ENCODE assay signal across 1 cellular context in genomic region chr16:83952587-83952939, GRCh38.
TF ChIP-seq lines count a peak whose summit lies in the region.

No MANE protein-coding gene starts in this region.

TF ChIP-seq in K562, 482 proteins besides CTCF, POLR2A, EP300 and RAD21 (continued from another document and continues in another):
- TF ChIP-seq AFF1 (IDR thresholded peaks at IDR 0.05; ENCODE audit: low read depth in 1 of 2, partially characterized antibody in 2 of 2): no peak
- no peak for TF ChIP-seq ZNF644 (tag; IDR thresholded peaks at IDR 0.05; ENCODE audit: low read depth)
- no peak; the same call in 1 of the 2 replicates for TF ChIP-seq IFI16 (CRISPR knock-in tag; IDR thresholded peaks at IDR 0.05)
- no peak for TF ChIP-seq NFYB (IDR thresholded peaks at IDR 0.05; ENCODE audit: extremely low read depth, insufficient read length)
- TF ChIP-seq MLX (CRISPR knock-in tag; conservative IDR thresholded peaks at IDR 0.05): no peak
- peak; percentile 92 for TF ChIP-seq CBX1 (IDR thresholded peaks at IDR 0.05; ENCODE audit: low read depth)
- TF ChIP-seq MCM7 (IDR thresholded peaks at IDR 0.05): no peak
- TF ChIP-seq CREB3 (tag; conservative IDR thresholded peaks at IDR 0.05; ENCODE audit: low read depth): 0 out of 2 replicates have a peak, but pooled peaks have one; percentile 29
- peak; percentile 37; the same call in 1 of the 2 replicates for TF ChIP-seq SMAD4 (CRISPR knock-in tag; conservative IDR thresholded peaks at IDR 0.05)
- no peak for TF ChIP-seq ZNF707 (CRISPR knock-in tag; conservative IDR thresholded peaks at IDR 0.05)
- TF ChIP-seq MAFF (IDR thresholded peaks at IDR 0.05; ENCODE audit: low read length): no peak
- no peak for TF ChIP-seq ZNF407 (IDR thresholded peaks at IDR 0.05; ENCODE audit: low read depth)
- TF ChIP-seq RFX1 (IDR thresholded peaks at IDR 0.05): no peak
- no peak for TF ChIP-seq MAZ (CRISPR knock-in tag; conservative IDR thresholded peaks at IDR 0.05 in 1 of 2, IDR thresholded peaks at IDR 0.05 in 1 of 2)
- TF ChIP-seq KLF16 (IDR thresholded peaks at IDR 0.05): no peak
- no peak for TF ChIP-seq ZNF445 (CRISPR knock-in tag; IDR thresholded peaks at IDR 0.05; ENCODE audit: low read depth)
- TF ChIP-seq RREB1 (CRISPR knock-in tag; IDR thresholded peaks at IDR 0.05): no peak
- TF ChIP-seq NFRKB (IDR thresholded peaks at IDR 0.05; ENCODE audit: low read depth): peak; percentile 76; the same call in 1 of the 2 replicates
- TF ChIP-seq SMARCA5 (IDR thresholded peaks at IDR 0.05): peak; percentile 81
- no peak for TF ChIP-seq TEAD1 (CRISPR knock-in tag; IDR thresholded peaks at IDR 0.05)
- TF ChIP-seq ETS1 (conservative IDR thresholded peaks at IDR 0.05; ENCODE audit: control insufficient read depth, low read depth, low read length): no peak
- no peak for TF ChIP-seq BRF2 (IDR thresholded peaks at IDR 0.05; ENCODE audit: borderline replicate concordance, insufficient read depth, insufficient read length)
- TF ChIP-seq THAP12 (CRISPR knock-in tag; IDR thresholded peaks at IDR 0.05): no peak
